ENCODE assay signal across 15 cellular contexts in genomic region chr16:80463303-80463702, GRCh38.
"Had no signal": no experiment of that assay in that cellular context is flagged by ENCODE, and none has a peak within 500 bp of the region (broad histone marks: within the 10 kb centered on the region; RNA-seq: fewer than 3 reads in every experiment).

No MANE protein-coding gene starts in this region.

- H3K36me3 Mint-ChIP-seq: activated naive CD8-positive, alpha-beta T cell; natural killer cell had no signal

- ATAC-seq: effector memory CD8-positive, alpha-beta T cell; lower lobe of right lung; natural killer cell had no signal

- H3K27ac Mint-ChIP-seq: activated naive CD8-positive, alpha-beta T cell; effector memory CD8-positive, alpha-beta T cell; natural killer cell; stimulated activated naive CD8-positive, alpha-beta T cell treated with anti-CD3 and anti-CD28 coated beads, Interleukin-15, Interleukin-2, amounts not matched to agents 100 ng/mL and 50 ng/mL, for 24 hours had no signal

- H3K4me3 ChIP-seq: lower lobe of right lung, tibial nerve, vagina had no signal

- H3K27ac ChIP-seq: lower lobe of right lung, tibial nerve, vagina had no signal

- H3K4me3 Mint-ChIP-seq: activated naive CD8-positive, alpha-beta T cell; effector memory CD8-positive, alpha-beta T cell; natural killer cell; stimulated activated naive CD8-positive, alpha-beta T cell treated with anti-CD3 and anti-CD28 coated beads, Interleukin-15, Interleukin-2, amounts not matched to agents 100 ng/mL and 50 ng/mL, for 24 hours had no signal

- H3K36me3 ChIP-seq: lower lobe of right lung, tibial nerve, vagina had no signal

- DNase-seq: activated CD4-positive, alpha-beta T cell treated with anti-CD3 and anti-CD28 coated beads, Interleukin-2, amount 50 U/mL, for 4 hours; dermis blood vessel endothelial cell; effector memory CD8-positive, alpha-beta T cell; foreskin fibroblast; glutamatergic neuron; hypothalamus; kidney; lower lobe of right lung; natural killer cell; nucleus accumbens; T-helper 2 cell had no signal

- H3K27me3 ChIP-seq: tibial nerve, vagina had no signal

- H3K9me3 Mint-ChIP-seq: effector memory CD8-positive, alpha-beta T cell; natural killer cell; stimulated activated naive CD8-positive, alpha-beta T cell treated with anti-CD3 and anti-CD28 coated beads, Interleukin-15, Interleukin-2, amounts not matched to agents 100 ng/mL and 50 ng/mL, for 24 hours had no signal

- H3K4me1 ChIP-seq: lower lobe of right lung had no signal

- H3K9me3 ChIP-seq: lower lobe of right lung, tibial nerve, vagina had no signal
